8 cellular contexts compared by ENCODE assay signal in genomic region chr17:40358323-40359038, GRCh38. TPM values are rescaled to one million over a fixed set of nuclear protein-coding genes. Genes with fewer than 3 reads are reported as not detected.
A peak's percentile ranks its signal among the peaks of the same experiment; 100 is the strongest.
DNase-seq lines count a peak whose midpoint lies in the region; ATAC-seq and TF ChIP-seq lines count a peak whose summit lies in the region.

No MANE protein-coding gene starts in this region.

- H3K4me1 ChIP-seq in adipocyte (ENCODE audit: control insufficient read depth, insufficient read depth, low read length), result peaks cover 21% of the 10 kb centered on the region
- no peaks in the 10 kb centered on the region for H3K4me1 ChIP-seq in prostate gland (replicated peaks)
- H3K4me1 ChIP-seq in aorta (ENCODE audit: control insufficient read depth in 1 of 2, insufficient read depth in 2 of 2, low read length in 2 of 2), result no peaks in the 10 kb centered on the region

- H3K27me3 ChIP-seq in adipocyte (replicated peaks; ENCODE audit: control insufficient read depth, insufficient read depth, low read length), result no peaks in the 10 kb centered on the region
- H3K27me3 ChIP-seq in prostate gland (replicated peaks; ENCODE audit: insufficient read depth), result no peaks in the 10 kb centered on the region
- H3K27me3 ChIP-seq in aorta (ENCODE audit: control insufficient read depth in 1 of 2, insufficient read depth in 2 of 2, low read length in 1 of 2), result no peaks in the 10 kb centered on the region

- DNase-seq in NCI-H1417 (lab: John Stamatoyannopoulos, UW) (peak; percentile 75 to 90 (median 84)), NCI-H1417 treated with DMSO at 0.1 percent for 48 hours (lab: John Stamatoyannopoulos, UW) (no peak), NCI-H146 treated with DMSO at 0.1 percent for 48 hours (lab: John Stamatoyannopoulos, UW; ENCODE audit: unreplicated experiment) (peak; percentile 48), T-helper 2 cell (peak; percentile 69 to 86 (median 81)), adipocyte (ENCODE audit: low read depth) (peak; percentile 97), Right ventricle myocardium superior (peak; percentile 95), prostate gland (ENCODE audit: low spot score) (peak; percentile 87), aorta (peak; percentile 92 to 97)

- H3K4me3 ChIP-seq in adipocyte (ENCODE audit: low read length) (peak overlapping the region; percentile 65), prostate gland (no peak overlapping the region), aorta (ENCODE audit: low read length in 2 of 2) (no peak overlapping the region)

- H3K9me3 ChIP-seq in adipocyte (ENCODE audit: control insufficient read depth, low read length), result no peaks in the 10 kb centered on the region
- H3K9me3 ChIP-seq in prostate gland, result no peaks in the 10 kb centered on the region
- H3K9me3 ChIP-seq in aorta (ENCODE audit: control insufficient read depth, low read length), result no peaks in the 10 kb centered on the region

- TF ChIP-seq CTCF in prostate gland (IDR thresholded peaks at IDR 0.05), result peak; percentile 88 to 98 (median 96)

- intact Hi-C loops in Right ventricle myocardium superior (cut with DNase I), result loop anchor here (5.0 to 10.0 kb wide), 3 partner anchors 154 to 199 kb away; no protein-coding TSS in a partner anchor
- intact Hi-C loops in prostate gland (cut with DNase I), result loop anchor here (5.0 kb wide), 2 partner anchors 59 to 156 kb away; partner anchors contain the start of gene TOP2A
- intact Hi-C loops in aorta (cut with DNase I), result loop anchor here (2.0 to 10.0 kb wide), 5 partner anchors 58 to 179 kb away; partner anchors contain the start of gene TOP2A (in 2 of the 2)

- H3K9ac ChIP-seq in adipocyte (ENCODE audit: low read length), result peak overlapping the region; percentile 85

- ATAC-seq in Right ventricle myocardium superior (ENCODE audit: poor library complexity), result peak; percentile 70
- peak; percentile 88 for ATAC-seq in aorta (ENCODE audit: low FRiP score)

- no peak for TF ChIP-seq POLR2A in prostate gland (IDR thresholded peaks at IDR 0.05)

- 13% methylated on average over 17 of the region's 17 CpGs for WGBS in prostate gland
- 11 to 13% methylated on average over 17 of the region's 17 CpGs for WGBS in aorta, 2 donors

- peaks cover 20% of the 10 kb centered on the region for H3K36me3 ChIP-seq in adipocyte (ENCODE audit: control insufficient read depth, insufficient read depth, low read length, severe bottlenecking)
- no peaks in the 10 kb centered on the region for H3K36me3 ChIP-seq in prostate gland
- H3K36me3 ChIP-seq in aorta (ENCODE audit: control insufficient read depth in 1 of 2, insufficient read depth in 2 of 2, low read length in 1 of 2), result no peaks in the 10 kb centered on the region

- H3K27ac ChIP-seq in prostate gland, result no peak overlapping the region
- no peak overlapping the region for H3K27ac ChIP-seq in aorta (ENCODE audit: low read depth in 1 of 2, low read length in 2 of 2)

RNA-seq across cellular contexts. Expression of gene GJD3, which starts 6.1 kb away (rescaled TPM):
- 1.3 TPM for total RNA-seq in Right ventricle myocardium superior
- total RNA-seq in prostate gland, result 1 to 10 TPM in 1 of 2 donors, under 1 TPM in 1; 0.82 to 5.3 TPM
- total RNA-seq in aorta, result 1 to 10 TPM; 1.8 to 2.2 TPM
- polyA plus RNA-seq in aorta, result not detected

RNA-seq across cellular contexts. Expression of gene RARA, which starts 49.5 kb away (rescaled TPM):
- 15.8 TPM for total RNA-seq in Right ventricle myocardium superior
- 10 to 100 TPM; 24.4 to 70.6 TPM for total RNA-seq in prostate gland
- total RNA-seq in aorta, result 10 to 100 TPM; 52.7 to 88.3 TPM
- polyA plus RNA-seq in aorta, result 10 to 100 TPM; 10.6 to 25.6 TPM

RNA-seq across cellular contexts. Expression of gene TOP2A, which starts 59.2 kb away (rescaled TPM):
- total RNA-seq in Right ventricle myocardium superior (2.9 TPM), prostate gland (10 to 100 TPM in 1 of 2 donors, 1 to 10 TPM in 1; 3.1 to 15.9 TPM), aorta (1 to 10 TPM; 1.8 to 4.4 TPM)
- 1 to 10 TPM in 1 of 2 donors, under 1 TPM in 1; 0.25 to 2.1 TPM for polyA plus RNA-seq in aorta
